Comparison of ENCODE assay signal across 17 cellular contexts in genomic region chr6:106823732-106824351, GRCh38.
DNase-seq lines count a peak whose midpoint lies in the region; ATAC-seq, FAIRE-seq and TF ChIP-seq lines count a peak whose summit lies in the region.
"Had no signal": no experiment of that assay in that cellular context is flagged by ENCODE, and none has a peak within 500 bp of the region (broad histone marks: within the 10 kb centered on the region; RNA-seq: fewer than 3 reads in every experiment).

No MANE protein-coding gene starts in this region.

- TF ChIP-seq CTCF in bronchial epithelial cell (IDR thresholded peaks at IDR 0.05; ENCODE audit: insufficient read depth, low read length, severe bottlenecking): no peak

- no peaks in the 10 kb centered on the region for H3K36me3 ChIP-seq in bronchial epithelial cell (ENCODE audit: control insufficient read depth, insufficient read depth, low read length)
- H3K36me3 ChIP-seq: BE2C, SJSA1 had no signal

- peak; percentile 43 for ATAC-seq in stimulated activated effector memory CD8-positive, alpha-beta T cell treated with anti-CD3 and anti-CD28 coated beads, Interleukin-12 subunit alpha, Interleukin-12 subunit beta, amount 100 ng/mL, for 72 hours
- no peak for ATAC-seq in HG02642 (IDR thresholded peaks at IDR 0.05; ENCODE audit: poor library complexity, unreplicated experiment)
- ATAC-seq: naive thymus-derived CD4-positive, alpha-beta T cell; stimulated activated naive B cell treated with anti-CD40 and anti-IgM and Interleukin-4, amounts not matched to agents 10 μg/mL and 1 μg/mL and 100 μg/mL, for 72 hours had no signal

- no peak overlapping the region for H3K27ac Mint-ChIP-seq in stimulated activated effector memory CD8-positive, alpha-beta T cell treated with anti-CD3 and anti-CD28 coated beads, Interleukin-12 subunit alpha, Interleukin-12 subunit beta, amount 100 ng/mL, for 72 hours
- H3K27ac Mint-ChIP-seq: naive thymus-derived CD4-positive, alpha-beta T cell; stimulated activated naive B cell treated with anti-CD40 and anti-IgM and Interleukin-4, amounts not matched to agents 10 μg/mL and 1 μg/mL and 100 μg/mL, for 72 hours had no signal

- no peak for FAIRE-seq in bronchial epithelial cell (lab: Jason Lieb, UNC)
- FAIRE-seq in RCC 7860 (lab: Jason Lieb, UNC): no peak
- FAIRE-seq: D721Med had no signal

- H3K4me1 Mint-ChIP-seq in stimulated activated effector memory CD8-positive, alpha-beta T cell treated with anti-CD3 and anti-CD28 coated beads, Interleukin-12 subunit alpha, Interleukin-12 subunit beta, amount 100 ng/mL, for 72 hours: no peaks in the 10 kb centered on the region

- peaks cover 3% of the 10 kb centered on the region for H3K9me3 Mint-ChIP-seq in stimulated activated effector memory CD8-positive, alpha-beta T cell treated with anti-CD3 and anti-CD28 coated beads, Interleukin-12 subunit alpha, Interleukin-12 subunit beta, amount 100 ng/mL, for 72 hours

- DNase-seq in DMS53 (lab: John Stamatoyannopoulos, UW) (peak; percentile 7), DMS53 treated with DMSO at 0.1 percent for 48 hours (lab: John Stamatoyannopoulos, UW; ENCODE audit: unreplicated experiment) (no peak), bronchial epithelial cell (ENCODE audit: low read depth) (peak; percentile 51), kidney tubule cell (ENCODE audit: low spot score) (peak; percentile 76), kidney glomerular epithelial cell (lab: John Stamatoyannopoulos, UW) (no peak), RCC 7860 (ENCODE audit: low spot score) (no peak)
- no peak for DNase-seq in stimulated activated effector memory CD8-positive, alpha-beta T cell treated with anti-CD3 and anti-CD28 coated beads, Interleukin-12 subunit alpha, Interleukin-12 subunit beta, amount 100 ng/mL, for 72 hours (ENCODE audit: low spot score in 2 of 2)
- DNase-seq: activated CD4-positive, CD25-positive, alpha-beta regulatory T cell; activated CD8-positive, alpha-beta memory T cell treated with anti-CD3 and anti-CD28 coated beads for 24 hours; BE2C; naive thymus-derived CD4-positive, alpha-beta T cell; NCI-H1417 treated with DMSO at 0.1 percent for 48 hours; stimulated activated CD4-positive, alpha-beta T cell treated with anti-CD3 and anti-CD28 coated beads, Interleukin-12 subunit alpha, Interleukin-12 subunit beta, amount 100 ng/mL, for 4 hours; stimulated activated naive B cell treated with anti-CD40 and anti-IgM and Interleukin-4, amounts not matched to agents 10 μg/mL and 1 μg/mL and 100 μg/mL, for 72 hours had no signal

- no peak overlapping the region for H3K4me3 Mint-ChIP-seq in stimulated activated effector memory CD8-positive, alpha-beta T cell treated with anti-CD3 and anti-CD28 coated beads, Interleukin-12 subunit alpha, Interleukin-12 subunit beta, amount 100 ng/mL, for 72 hours
- H3K4me3 Mint-ChIP-seq: naive thymus-derived CD4-positive, alpha-beta T cell; stimulated activated naive B cell treated with anti-CD40 and anti-IgM and Interleukin-4, amounts not matched to agents 10 μg/mL and 1 μg/mL and 100 μg/mL, for 72 hours had no signal

- H3K36me3 Mint-ChIP-seq in stimulated activated effector memory CD8-positive, alpha-beta T cell treated with anti-CD3 and anti-CD28 coated beads, Interleukin-12 subunit alpha, Interleukin-12 subunit beta, amount 100 ng/mL, for 72 hours: no peaks in the 10 kb centered on the region
- H3K36me3 Mint-ChIP-seq: naive thymus-derived CD4-positive, alpha-beta T cell; stimulated activated naive B cell treated with anti-CD40 and anti-IgM and Interleukin-4, amounts not matched to agents 10 μg/mL and 1 μg/mL and 100 μg/mL, for 72 hours had no signal

- no peaks in the 10 kb centered on the region for H3K27me3 ChIP-seq in bronchial epithelial cell (ENCODE audit: control insufficient read depth, insufficient read depth, low read length)
- H3K27me3 ChIP-seq: BE2C, SJSA1 had no signal

- H3K4me3 ChIP-seq in bronchial epithelial cell (ENCODE audit: low read depth, low read length): no peak overlapping the region
- H3K4me3 ChIP-seq: SJSA1 had no signal

Comparison
In these comparisons a context has a peak if more than half of its experiments do, and no peak if none do; other contexts are left out.
1. DNase-seq: peak in DMS53 (single experiment), bronchial epithelial cell (single experiment) and kidney tubule cell (single experiment); none in DMS53 treated with DMSO at 0.1 percent for 48 hours (single experiment), stimulated activated effector memory CD8-positive, alpha-beta T cell treated with anti-CD3 and anti-CD28 coated beads, Interleukin-12 subunit alpha, Interleukin-12 subunit beta, amount 100 ng/mL, for 72 hours (0 of 2), kidney glomerular epithelial cell (single experiment) and RCC 7860 (single experiment).